Comparison of ENCODE assay signal across 1 cellular context in genomic region chr19:45496349-45496953, GRCh38.
TF ChIP-seq lines count a peak whose summit lies in the region.

No MANE protein-coding gene starts in this region.

TF ChIP-seq in HepG2, 621 proteins besides CTCF, POLR2A, EP300 and RAD21 (continued from another document):
- TF ChIP-seq ZNF441 (CRISPR knock-in tag; IDR thresholded peaks at IDR 0.05; ENCODE audit: borderline replicate concordance): peak; percentile 83; the same call in 1 of the 2 replicates
- TF ChIP-seq NFYB (CRISPR knock-in tag; IDR thresholded peaks at IDR 0.05): 0 out of 2 replicates have a peak, but pooled peaks have one; percentile 19
- TF ChIP-seq PREB (CRISPR knock-in tag; IDR thresholded peaks at IDR 0.05): no peak
- TF ChIP-seq, protein P1, sequence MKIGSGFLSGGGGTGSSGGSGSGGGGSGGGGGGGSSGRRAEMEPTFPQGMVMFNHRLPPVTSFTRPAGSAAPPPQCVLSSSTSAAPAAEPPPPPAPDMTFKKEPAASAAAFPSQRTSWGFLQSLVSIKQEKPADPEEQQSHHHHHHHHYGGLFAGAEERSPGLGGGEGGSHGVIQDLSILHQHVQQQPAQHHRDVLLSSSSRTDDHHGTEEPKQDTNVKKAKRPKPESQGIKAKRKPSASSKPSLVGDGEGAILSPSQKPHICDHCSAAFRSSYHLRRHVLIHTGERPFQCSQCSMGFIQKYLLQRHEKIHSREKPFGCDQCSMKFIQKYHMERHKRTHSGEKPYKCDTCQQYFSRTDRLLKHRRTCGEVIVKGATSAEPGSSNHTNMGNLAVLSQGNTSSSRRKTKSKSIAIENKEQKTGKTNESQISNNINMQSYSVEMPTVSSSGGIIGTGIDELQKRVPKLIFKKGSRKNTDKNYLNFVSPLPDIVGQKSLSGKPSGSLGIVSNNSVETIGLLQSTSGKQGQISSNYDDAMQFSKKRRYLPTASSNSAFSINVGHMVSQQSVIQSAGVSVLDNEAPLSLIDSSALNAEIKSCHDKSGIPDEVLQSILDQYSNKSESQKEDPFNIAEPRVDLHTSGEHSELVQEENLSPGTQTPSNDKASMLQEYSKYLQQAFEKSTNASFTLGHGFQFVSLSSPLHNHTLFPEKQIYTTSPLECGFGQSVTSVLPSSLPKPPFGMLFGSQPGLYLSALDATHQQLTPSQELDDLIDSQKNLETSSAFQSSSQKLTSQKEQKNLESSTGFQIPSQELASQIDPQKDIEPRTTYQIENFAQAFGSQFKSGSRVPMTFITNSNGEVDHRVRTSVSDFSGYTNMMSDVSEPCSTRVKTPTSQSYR (CRISPR knock-in tag; IDR thresholded peaks at IDR 0.05; ENCODE audit: borderline replicate concordance): peak; percentile 51; the same call in 1 of the 2 replicates
- TF ChIP-seq LCORL (IDR thresholded peaks at IDR 0.05): no peak
- TF ChIP-seq LCORL (CRISPR knock-in tag; IDR thresholded peaks at IDR 0.05): peak; percentile 56; the same call in 1 of the 2 replicates
- TF ChIP-seq GZF1 (CRISPR knock-in tag; IDR thresholded peaks at IDR 0.05): peak; percentile 75; the same call in 1 of the 2 replicates
- TF ChIP-seq, protein P2, sequence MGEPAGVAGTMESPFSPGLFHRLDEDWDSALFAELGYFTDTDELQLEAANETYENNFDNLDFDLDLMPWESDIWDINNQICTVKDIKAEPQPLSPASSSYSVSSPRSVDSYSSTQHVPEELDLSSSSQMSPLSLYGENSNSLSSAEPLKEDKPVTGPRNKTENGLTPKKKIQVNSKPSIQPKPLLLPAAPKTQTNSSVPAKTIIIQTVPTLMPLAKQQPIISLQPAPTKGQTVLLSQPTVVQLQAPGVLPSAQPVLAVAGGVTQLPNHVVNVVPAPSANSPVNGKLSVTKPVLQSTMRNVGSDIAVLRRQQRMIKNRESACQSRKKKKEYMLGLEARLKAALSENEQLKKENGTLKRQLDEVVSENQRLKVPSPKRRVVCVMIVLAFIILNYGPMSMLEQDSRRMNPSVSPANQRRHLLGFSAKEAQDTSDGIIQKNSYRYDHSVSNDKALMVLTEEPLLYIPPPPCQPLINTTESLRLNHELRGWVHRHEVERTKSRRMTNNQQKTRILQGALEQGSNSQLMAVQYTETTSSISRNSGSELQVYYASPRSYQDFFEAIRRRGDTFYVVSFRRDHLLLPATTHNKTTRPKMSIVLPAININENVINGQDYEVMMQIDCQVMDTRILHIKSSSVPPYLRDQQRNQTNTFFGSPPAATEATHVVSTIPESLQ (CRISPR knock-in tag; conservative IDR thresholded peaks at IDR 0.05): 0 out of 2 replicates have a peak, but pooled peaks have one; percentile 74
- TF ChIP-seq ZBTB8A (CRISPR knock-in tag; IDR thresholded peaks at IDR 0.05; ENCODE audit: borderline replicate concordance, low read depth): no peak
- no peak for TF ChIP-seq ZNF503 (CRISPR knock-in tag; IDR thresholded peaks at IDR 0.05)
